1 cellular context compared by ENCODE assay signal in the genomic region with DNA sequence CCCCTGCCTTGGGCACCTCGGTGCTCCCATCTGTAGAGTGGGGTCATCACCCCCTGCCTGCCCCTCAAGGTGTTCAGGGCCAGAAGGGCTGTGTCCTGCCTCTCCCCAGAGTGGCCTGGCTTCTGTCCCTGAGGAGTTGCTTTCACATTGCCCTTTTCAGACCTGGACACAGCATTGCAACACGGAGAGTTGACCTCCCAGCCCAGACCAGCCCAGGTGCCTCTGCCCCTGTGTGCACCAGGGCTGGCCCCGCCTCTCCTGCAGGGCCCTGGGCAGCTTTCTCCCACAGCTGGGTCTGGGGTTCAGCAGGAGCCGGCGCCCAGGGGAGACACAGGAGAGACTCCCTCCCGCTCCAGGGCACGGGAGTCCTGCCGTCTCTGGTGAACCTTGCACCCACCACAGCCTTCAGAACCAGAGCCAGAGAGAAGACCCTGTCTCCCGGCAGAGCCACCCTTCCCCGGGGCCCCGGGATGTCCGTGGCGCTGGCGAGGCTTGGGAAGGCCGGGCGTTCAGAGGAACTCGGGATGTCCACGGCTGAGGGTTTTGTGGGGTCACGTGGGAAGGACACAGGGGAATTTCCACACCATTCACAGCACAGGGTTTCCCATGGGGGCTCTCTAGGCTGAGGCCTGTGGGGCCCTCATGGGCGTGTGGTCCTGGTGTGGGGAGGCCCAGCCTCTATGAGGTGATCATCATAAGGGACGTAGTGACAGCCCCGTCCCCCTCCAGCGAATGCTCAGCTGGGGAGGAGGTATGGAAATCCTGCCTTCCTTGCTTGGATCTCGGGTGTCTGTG.
TF ChIP-seq lines count a peak whose summit lies in the region.

No MANE protein-coding gene starts in this region.

TF ChIP-seq in A549, 52 proteins besides CTCF, POLR2A, EP300 and RAD21 (continued from another document):
- TF ChIP-seq NPAS2 (CRISPR knock-in tag; IDR thresholded peaks at IDR 0.05; ENCODE audit: borderline replicate concordance) = no peak
